In the genomic region with DNA sequence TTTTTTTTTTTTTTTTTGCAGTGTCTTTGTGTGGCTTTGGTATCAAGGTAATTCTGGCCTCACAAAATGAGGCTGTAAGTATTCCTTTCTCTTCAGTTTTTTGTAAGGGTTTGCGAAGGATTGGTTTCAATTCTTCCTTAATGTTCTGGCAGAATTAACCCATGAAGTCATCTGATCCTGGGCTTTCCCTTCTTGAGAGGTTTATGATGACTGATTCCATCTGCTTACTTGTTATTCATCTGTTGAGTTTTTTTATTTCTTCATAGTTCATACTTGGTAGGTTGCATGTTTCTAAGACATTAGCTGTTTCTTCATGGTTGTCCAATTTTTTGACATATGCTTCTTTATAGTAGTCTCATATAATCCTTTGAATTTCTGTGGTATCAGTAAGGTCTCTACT, we compare ENCODE assay signal across 11 cellular contexts.
DNase-seq lines count a peak whose midpoint lies in the region; ATAC-seq lines count a peak whose summit lies in the region.
"Had no signal": no experiment of that assay in that cellular context is flagged by ENCODE, and none has a peak within 500 bp of the region (broad histone marks: within the 10 kb centered on the region; RNA-seq: fewer than 3 reads in every experiment).

No MANE protein-coding gene starts in this region.

- peak; percentile 18 for DNase-seq in NCI-H2171 (lab: John Stamatoyannopoulos, UW)
- DNase-seq in NCI-H524 treated with DMSO at 0.1 percent for 48 hours (lab: John Stamatoyannopoulos, UW) = peak; percentile 49
- DNase-seq in fibroblast of peridontal ligament (ENCODE audit: extremely low read depth) = peak; percentile 50
- DNase-seq in A172 (ENCODE audit: low spot score) = no peak
- no peak for DNase-seq in GM19238 (ENCODE audit: insufficient read length, low spot score)
- DNase-seq: AML-193; Caco-2; CD4-positive, alpha-beta T cell; H9 had no signal

- no peak for ATAC-seq in GM18517 (IDR thresholded peaks at IDR 0.05; ENCODE audit: unreplicated experiment)
- ATAC-seq: A549 had no signal

Comparison
In these comparisons a context has a peak if more than half of its experiments do, and no peak if none do; other contexts are left out.
1. DNase-seq: peak in NCI-H2171 (single experiment), NCI-H524 treated with DMSO at 0.1 percent for 48 hours (single experiment) and fibroblast of peridontal ligament (single experiment); none in A172 (single experiment) and GM19238 (single experiment).